Comparison of ENCODE assay signal across 10 cellular contexts in genomic region chr6:148272084-148272483, GRCh38.
DNase-seq lines count a peak whose midpoint lies in the region; ATAC-seq, FAIRE-seq and TF ChIP-seq lines count a peak whose summit lies in the region.
"Had no signal": no experiment of that assay in that cellular context is flagged by ENCODE, and none has a peak within 500 bp of the region (broad histone marks: within the 10 kb centered on the region; RNA-seq: fewer than 3 reads in every experiment).

No MANE protein-coding gene starts in this region.

- no peaks in the 10 kb centered on the region for H3K9me3 Mint-ChIP-seq in activated CD8-positive, alpha-beta T cell treated with anti-CD3 and anti-CD28 coated beads for 36 hours

- no peaks in the 10 kb centered on the region for H3K36me3 Mint-ChIP-seq in activated CD8-positive, alpha-beta T cell treated with anti-CD3 and anti-CD28 coated beads for 36 hours (ENCODE audit: low read depth)

- H3K27ac Mint-ChIP-seq in activated CD8-positive, alpha-beta T cell treated with anti-CD3 and anti-CD28 coated beads for 36 hours, result no peak overlapping the region

- intact Hi-C loops in left ventricle myocardium inferior (cut with micrococcal nuclease), result no loop called here
- intact Hi-C loops in activated CD8-positive, alpha-beta T cell treated with anti-CD3 and anti-CD28 coated beads for 36 hours (cut with micrococcal nuclease), result no loop called here

- no peaks in the 10 kb centered on the region for H3K27me3 ChIP-seq in left ventricle myocardium inferior (ENCODE audit: low read depth)

- CTCF ChIA-PET in activated CD8-positive, alpha-beta T cell treated with anti-CD3 and anti-CD28 coated beads for 36 hours (lab: Charles Lee), result no interaction called here

- no peak for ATAC-seq in GM18861 (IDR thresholded peaks at IDR 0.05; ENCODE audit: unreplicated experiment)
- no peak for ATAC-seq in activated CD8-positive, alpha-beta T cell treated with anti-CD3 and anti-CD28 coated beads for 36 hours

- H3K4me3 ChIP-seq in astrocyte of the spinal cord (ENCODE audit: low read depth, low read length) (peak overlapping the region; percentile 35), left ventricle myocardium inferior (peak overlapping the region; percentile 42)

- FAIRE-seq in GM19239 (lab: Jason Lieb, UNC), result no peak

- no peaks in the 10 kb centered on the region for H3K4me1 Mint-ChIP-seq in activated CD8-positive, alpha-beta T cell treated with anti-CD3 and anti-CD28 coated beads for 36 hours (ENCODE audit: low read depth)

- peaks cover 10% of the 10 kb centered on the region for H3K27me3 Mint-ChIP-seq in activated CD8-positive, alpha-beta T cell treated with anti-CD3 and anti-CD28 coated beads for 36 hours

- DNase-seq in HS-5 (ENCODE audit: low read depth) (peak; percentile 94), astrocyte of the spinal cord (ENCODE audit: low read depth, low spot score) (peak; percentile 86), left ventricle myocardium inferior (no peak), stromal cell of bone marrow (ENCODE audit: low read depth) (peak; percentile 70), GM19239 (ENCODE audit: insufficient read length, low spot score) (no peak), DMS 273 (lab: John Stamatoyannopoulos, UW; ENCODE audit: unreplicated experiment) (no peak)
- DNase-seq in activated CD8-positive, alpha-beta T cell treated with anti-CD3 and anti-CD28 coated beads for 36 hours, result no peak
- DNase-seq: activated CD4-positive, alpha-beta T cell treated with anti-CD3 and anti-CD28 coated beads for 1 hour; occipital lobe had no signal

- peak overlapping the region; percentile 63 for H3K27ac ChIP-seq in left ventricle myocardium inferior (replicated peaks)

- H3K9me3 ChIP-seq in left ventricle myocardium inferior (replicated peaks), result no peaks in the 10 kb centered on the region

- no peaks in the 10 kb centered on the region for H3K36me3 ChIP-seq in left ventricle myocardium inferior

- POLR2A ChIA-PET in activated CD8-positive, alpha-beta T cell treated with anti-CD3 and anti-CD28 coated beads for 36 hours (lab: Charles Lee), result no interaction called here

- no peaks in the 10 kb centered on the region for H3K4me1 ChIP-seq in left ventricle myocardium inferior

- no peak for TF ChIP-seq CTCF in astrocyte of the spinal cord (IDR thresholded peaks at IDR 0.05; ENCODE audit: low read depth, low read length)
- no peak for TF ChIP-seq CTCF in left ventricle myocardium inferior (IDR thresholded peaks at IDR 0.05; ENCODE audit: borderline replicate concordance)
- TF ChIP-seq CTCF in activated CD8-positive, alpha-beta T cell treated with anti-CD3 and anti-CD28 coated beads for 36 hours (IDR thresholded peaks at IDR 0.05), result no peak

- in situ Hi-C loops in astrocyte of the spinal cord (cut with HindIII; ENCODE audit: low sequenced_read_pairs), result no loop called here

- no peak overlapping the region for H3K4me3 Mint-ChIP-seq in activated CD8-positive, alpha-beta T cell treated with anti-CD3 and anti-CD28 coated beads for 36 hours

Comparison
In these comparisons a context has a peak if more than half of its experiments do, and no peak if none do; other contexts are left out.
1. DNase-seq: peak in HS-5 (single experiment), astrocyte of the spinal cord (single experiment) and stromal cell of bone marrow (single experiment); none in left ventricle myocardium inferior (single experiment), GM19239 (single experiment), DMS 273 (single experiment) and activated CD8-positive, alpha-beta T cell treated with anti-CD3 and anti-CD28 coated beads for 36 hours (single experiment).